8 cellular contexts compared by ENCODE assay signal in the genomic region with DNA sequence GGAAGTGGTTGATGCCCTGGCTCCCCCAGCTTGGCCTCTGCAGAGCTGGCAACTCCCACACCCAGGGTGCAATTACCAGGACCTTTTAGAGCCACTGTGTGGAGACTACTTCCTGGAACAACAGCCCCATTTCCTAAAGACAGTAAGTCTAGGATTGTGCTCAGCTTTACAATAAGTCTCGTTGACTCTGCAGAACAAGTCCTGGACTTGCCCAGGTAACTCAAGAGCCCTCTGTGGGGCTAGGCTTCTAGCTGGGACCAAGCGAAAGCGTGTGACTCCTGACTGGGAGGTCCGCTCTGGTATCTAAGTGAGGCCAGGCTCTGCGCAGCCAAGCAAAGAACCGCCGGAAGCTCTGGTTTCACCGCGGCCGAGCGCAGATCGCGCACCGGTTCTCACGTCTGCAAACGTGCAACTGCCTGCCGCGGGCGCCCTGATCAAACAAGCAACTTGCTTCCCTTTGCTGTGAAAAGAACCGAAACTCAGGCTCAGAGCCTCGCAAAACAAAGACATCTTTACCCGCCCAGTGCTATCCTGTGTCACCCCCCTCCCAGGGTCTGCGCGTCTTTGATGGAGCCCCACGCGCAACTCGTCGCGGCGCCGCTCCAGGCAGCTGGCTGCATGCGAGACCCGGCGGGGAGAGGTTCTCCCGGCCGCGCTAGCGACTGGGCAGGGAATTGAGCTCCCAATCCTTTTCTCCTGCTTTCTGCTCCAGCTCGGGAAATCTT. TPM values are rescaled to one million over a fixed set of nuclear protein-coding genes. Genes with fewer than 3 reads are reported as not detected.
DNase-seq lines count a peak whose midpoint lies in the region; ATAC-seq and TF ChIP-seq lines count a peak whose summit lies in the region.

No MANE protein-coding gene starts in this region.

- peak overlapping the region; percentile 67 for H3K4me3 Mint-ChIP-seq in activated CD4-positive, alpha-beta memory T cell treated with anti-CD3 and anti-CD28 coated beads, Interleukin-2, amount 10 ng/mL, durations not matched to agents 7 days and 5 days

- DNase-seq in A673 (ENCODE audit: low spot score), result peak; percentile 15
- DNase-seq in NCI-H146 (lab: John Stamatoyannopoulos, UW), result peak; percentile 73
- DNase-seq in activated CD4-positive, alpha-beta memory T cell treated with anti-CD3 and anti-CD28 coated beads, Interleukin-2, amount 10 ng/mL, durations not matched to agents 7 days and 5 days, result peak; percentile 77
- peak; percentile 26 to 67 for DNase-seq in foreskin fibroblast
- DNase-seq in NCI-H1048 (lab: John Stamatoyannopoulos, UW), result no peak

- CTCF ChIA-PET in A673 (lab: Charles Lee), result no interaction called here
- CTCF ChIA-PET in activated CD4-positive, alpha-beta memory T cell treated with anti-CD3 and anti-CD28 coated beads, Interleukin-2, amount 10 ng/mL, durations not matched to agents 7 days and 5 days (lab: Charles Lee), result interaction anchor here (0.6 to 2.2 kb wide), 6 partner anchors 48 to 134 kb away, joined by 3 to 9 read pairs (median 4); no protein-coding TSS in a partner anchor

- intact Hi-C loops in A673 (cut with micrococcal nuclease; ENCODE audit: unreplicated experiment), result no loop called here

- H3K4me1 Mint-ChIP-seq in activated CD4-positive, alpha-beta memory T cell treated with anti-CD3 and anti-CD28 coated beads, Interleukin-2, amount 10 ng/mL, durations not matched to agents 7 days and 5 days, result peaks cover 28% of the 10 kb centered on the region

- H3K27me3 Mint-ChIP-seq in activated CD4-positive, alpha-beta memory T cell treated with anti-CD3 and anti-CD28 coated beads, Interleukin-2, amount 10 ng/mL, durations not matched to agents 7 days and 5 days, result peaks cover 20% of the 10 kb centered on the region

- H3K4me3 ChIP-seq in A673 (ENCODE audit: low read depth, low read length, poor library complexity, severe bottlenecking), result no peak overlapping the region
- peak overlapping the region; percentile 40 to 52 for H3K4me3 ChIP-seq in foreskin fibroblast (ENCODE audit: low read depth in 1 of 2, low read length in 2 of 2)
- H3K4me3 ChIP-seq in rectal smooth muscle tissue (ENCODE audit: low read length), result peak overlapping the region; percentile 59

- peak overlapping the region; percentile 27 for H3K9ac ChIP-seq in rectal smooth muscle tissue (ENCODE audit: low read length)

- peak overlapping the region; percentile 80 for H3K27ac Mint-ChIP-seq in activated CD4-positive, alpha-beta memory T cell treated with anti-CD3 and anti-CD28 coated beads, Interleukin-2, amount 10 ng/mL, durations not matched to agents 7 days and 5 days

- H3K4me1 ChIP-seq in A673 (ENCODE audit: insufficient read depth, low read length, poor library complexity, severe bottlenecking) (no peaks in the 10 kb centered on the region), rectal smooth muscle tissue (ENCODE audit: control insufficient read depth, insufficient read depth, low read length) (peaks cover 6% of the 10 kb centered on the region)

- POLR2A ChIA-PET in A673 (lab: Charles Lee; ENCODE audit: low non-redundant PET), result no interaction called here
- POLR2A ChIA-PET in activated CD4-positive, alpha-beta memory T cell treated with anti-CD3 and anti-CD28 coated beads, Interleukin-2, amount 10 ng/mL, durations not matched to agents 7 days and 5 days (lab: Charles Lee), result interaction anchor here (0.9 to 2.4 kb wide), 5 partner anchors 9 to 68 kb away, joined by 3 to 8 read pairs (median 4); no protein-coding TSS in a partner anchor

- H3K36me3 Mint-ChIP-seq in activated CD4-positive, alpha-beta memory T cell treated with anti-CD3 and anti-CD28 coated beads, Interleukin-2, amount 10 ng/mL, durations not matched to agents 7 days and 5 days (ENCODE audit: low read depth), result no peaks in the 10 kb centered on the region

- TF ChIP-seq CTCF in A673 (conservative IDR thresholded peaks at IDR 0.05; ENCODE audit: low read depth, low read length) (no peak), foreskin fibroblast (IDR thresholded peaks at IDR 0.05; ENCODE audit: low read depth, low read length) (no peak)

- H3K27ac ChIP-seq in A673 (ENCODE audit: low read depth, low read length, poor library complexity, severe bottlenecking), result no peak overlapping the region
- peak overlapping the region; percentile 43 for H3K27ac ChIP-seq in rectal smooth muscle tissue (ENCODE audit: low read depth, low read length)

- H3K27me3 ChIP-seq in A673 (replicated peaks; ENCODE audit: insufficient read depth, low read depth, low read length, poor library complexity) (peaks cover 53% of the 10 kb centered on the region), rectal smooth muscle tissue (ENCODE audit: control insufficient read depth, insufficient read depth, low read length) (no peaks in the 10 kb centered on the region)

- no peaks in the 10 kb centered on the region for H3K9me3 ChIP-seq in A673 (ENCODE audit: low read depth, low read length, poor library complexity, severe bottlenecking)

- ATAC-seq in GM18502 (IDR thresholded peaks at IDR 0.05; ENCODE audit: poor library complexity, unreplicated experiment) (peak; percentile 76), HG02798 (IDR thresholded peaks at IDR 0.05; ENCODE audit: poor library complexity, unreplicated experiment) (peak; percentile 81)

- no TSS peak for BruUV-seq in A673 (replicated peaks; lab: Mats Ljungman, UMichigan)

- no peaks in the 10 kb centered on the region for H3K9me3 Mint-ChIP-seq in activated CD4-positive, alpha-beta memory T cell treated with anti-CD3 and anti-CD28 coated beads, Interleukin-2, amount 10 ng/mL, durations not matched to agents 7 days and 5 days

- no peaks in the 10 kb centered on the region for H3K36me3 ChIP-seq in A673 (ENCODE audit: insufficient read depth, low read length, poor library complexity, severe bottlenecking)
- H3K36me3 ChIP-seq in rectal smooth muscle tissue (ENCODE audit: control insufficient read depth, insufficient read depth, low read length), result no peaks in the 10 kb centered on the region

RNA-seq across cellular contexts. Expression of a gene that starts 4.4 kb away (rescaled TPM):
- total RNA-seq in A673 (2021), result 0.32 and 0.74 TPM in 2 replicates
- total RNA-seq in activated CD4-positive, alpha-beta memory T cell treated with anti-CD3 and anti-CD28 coated beads, Interleukin-2, amount 10 ng/mL, durations not matched to agents 7 days and 5 days, result 10 to 100 TPM; 22.8 TPM

Comparison
In these comparisons a context has a peak if more than half of its experiments do, and no peak if none do; other contexts are left out.
1. RNA of a gene that starts 4.4 kb away (total RNA-seq): 22.8 TPM in activated CD4-positive, alpha-beta memory T cell treated with anti-CD3 and anti-CD28 coated beads, Interleukin-2, amount 10 ng/mL, durations not matched to agents 7 days and 5 days; 0.32 to 0.74 TPM in A673; every median in the first group is over 10 times any median in the second.